ENCODE assay signal across 10 cellular contexts in genomic region chr4:139872274-139872673, GRCh38.
DNase-seq lines count a peak whose midpoint lies in the region; TF ChIP-seq lines count a peak whose summit lies in the region.
"Had no signal": no experiment of that assay in that cellular context is flagged by ENCODE, and none has a peak within 500 bp of the region (broad histone marks: within the 10 kb centered on the region; RNA-seq: fewer than 3 reads in every experiment).

No MANE protein-coding gene starts in this region.

- peak overlapping the region; percentile 69 for H3K27ac ChIP-seq in RWPE1
- no peak overlapping the region for H3K27ac ChIP-seq in SJCRH30
- H3K27ac ChIP-seq in right atrium auricular region = no peak overlapping the region
- H3K27ac ChIP-seq: 22Rv1 had no signal

- peak; percentile 47 for DNase-seq in DMS153 (lab: John Stamatoyannopoulos, UW)
- DNase-seq in DMS153 treated with DMSO at 0.1 percent for 48 hours (lab: John Stamatoyannopoulos, UW; ENCODE audit: unreplicated experiment) = no peak
- DNase-seq in RWPE1 (ENCODE audit: low spot score) = peak; percentile 77
- DNase-seq in fibroblast of mammary gland (ENCODE audit: low read depth) = peak; percentile 96
- DNase-seq in activated gamma-delta T cell (lab: John Stamatoyannopoulos, UW) = no peak
- DNase-seq in SJCRH30 = no peak
- no peak for DNase-seq in right atrium auricular region (ENCODE audit: low spot score)
- DNase-seq: right cardiac atrium had no signal

- POLR2A ChIA-PET in RWPE1 (lab: Yijun Ruan, JAX; ENCODE audit: low non-redundant PET) = no interaction called here

- H3K4me1 ChIP-seq in skeletal muscle satellite cell (ENCODE audit: control insufficient read depth, insufficient read depth, low read length) (peaks cover 16% of the 10 kb centered on the region), SJCRH30 (no peaks in the 10 kb centered on the region), right atrium auricular region (peaks cover 0 to 8% of the 10 kb centered on the region in 2 donors)

- no peaks in the 10 kb centered on the region for H3K9me3 ChIP-seq in skeletal muscle satellite cell (replicated peaks; ENCODE audit: low read length)
- no peaks in the 10 kb centered on the region for H3K9me3 ChIP-seq in SJCRH30 (replicated peaks)
- H3K9me3 ChIP-seq in right atrium auricular region = peaks cover 0 to 3% of the 10 kb centered on the region in 2 donors

- H3K4me3 ChIP-seq in fibroblast of mammary gland (ENCODE audit: control insufficient read depth, low read depth, low read length) (no peak overlapping the region), skeletal muscle satellite cell (ENCODE audit: low read length) (no peak overlapping the region), SJCRH30 (no peak overlapping the region), right atrium auricular region (no peak overlapping the region)

- H3K9ac ChIP-seq in skeletal muscle satellite cell (ENCODE audit: low read depth, low read length) = no peak overlapping the region

- CTCF ChIA-PET in RWPE1 (lab: Yijun Ruan, JAX) = no interaction called here

- H3K27me3 ChIP-seq in skeletal muscle satellite cell (ENCODE audit: control insufficient read depth, insufficient read depth, low read length) (no peaks in the 10 kb centered on the region), SJCRH30 (no peaks in the 10 kb centered on the region), right atrium auricular region (no peaks in the 10 kb centered on the region)

- no peak for TF ChIP-seq CTCF in RWPE1 (conservative IDR thresholded peaks at IDR 0.05; ENCODE audit: low read depth)
- no peak for TF ChIP-seq CTCF in fibroblast of mammary gland (conservative IDR thresholded peaks at IDR 0.05; ENCODE audit: control insufficient read depth, insufficient read depth, low read depth, low read length)
- TF ChIP-seq CTCF in right atrium auricular region (IDR thresholded peaks at IDR 0.05) = no peak

- no peaks in the 10 kb centered on the region for H3K36me3 ChIP-seq in skeletal muscle satellite cell (ENCODE audit: insufficient read depth, low read length)
- H3K36me3 ChIP-seq in SJCRH30 = no peaks in the 10 kb centered on the region
- H3K36me3 ChIP-seq in right atrium auricular region = no peaks in the 10 kb centered on the region

- peak overlapping the region; percentile 19 for H3K4me2 ChIP-seq in skeletal muscle satellite cell (ENCODE audit: low read length)

Comparison
In these comparisons a context has a peak if more than half of its experiments do, and no peak if none do; other contexts are left out.
1. DNase-seq: peak in DMS153 (single experiment), RWPE1 (single experiment) and fibroblast of mammary gland (single experiment); none in DMS153 treated with DMSO at 0.1 percent for 48 hours (single experiment), activated gamma-delta T cell (single experiment), SJCRH30 (0 of 2) and right atrium auricular region (single experiment).